7 cellular contexts compared by ENCODE assay signal in genomic region chr4:154001187-154001586, GRCh38.
"Had no signal": no experiment of that assay in that cellular context is flagged by ENCODE, and none has a peak within 500 bp of the region (broad histone marks: within the 10 kb centered on the region; RNA-seq: fewer than 3 reads in every experiment).

No MANE protein-coding gene starts in this region.

- H3K9ac ChIP-seq: KMS-11 had no signal

- H3K27ac ChIP-seq: HL-60, KMS-11 had no signal

- H3K4me2 ChIP-seq: KMS-11 had no signal

- ATAC-seq: HepG2, K562 had no signal

- DNase-seq: IMR-90, KBM-7, KG1 had no signal

- H3K4me3 ChIP-seq: K562 had no signal
